12 cellular contexts compared by ENCODE assay signal in the genomic region with DNA sequence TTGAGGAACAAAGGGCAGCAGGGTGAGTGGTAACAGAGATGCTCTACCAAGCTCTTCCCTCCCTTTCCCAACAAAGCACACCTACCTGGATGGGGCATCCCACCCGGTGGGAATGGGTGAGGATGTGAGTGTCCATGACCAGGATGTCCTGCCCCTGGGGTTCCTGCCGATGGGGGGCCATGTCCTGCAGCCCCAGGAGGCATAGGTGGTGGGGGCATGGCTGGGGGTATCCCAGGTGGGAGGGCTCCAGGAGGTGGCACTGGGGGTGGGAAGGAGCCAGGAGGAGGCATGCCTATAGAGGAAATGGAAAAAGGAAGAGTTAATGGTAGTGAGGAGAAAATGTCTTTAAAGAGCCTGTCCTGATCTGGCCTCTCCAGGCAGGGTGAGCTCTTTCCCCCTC. TPM values are rescaled to one million over a fixed set of nuclear protein-coding genes. Genes with fewer than 3 reads are reported as not detected.
DNase-seq lines count a peak whose midpoint lies in the region; ATAC-seq and TF ChIP-seq lines count a peak whose summit lies in the region.
"Had no signal": no experiment of that assay in that cellular context is flagged by ENCODE, and none has a peak within 500 bp of the region (broad histone marks: within the 10 kb centered on the region; RNA-seq: fewer than 3 reads in every experiment).

No MANE protein-coding gene starts in this region.

- peaks cover 37% of the 10 kb centered on the region for H3K36me3 Mint-ChIP-seq in activated naive CD4-positive, alpha-beta T cell treated with anti-CD3 and anti-CD28 coated beads, Interleukin-2, amount 50 U/mL, for 24 hours
- peaks cover 49% of the 10 kb centered on the region for H3K36me3 Mint-ChIP-seq in T-cell
- H3K36me3 Mint-ChIP-seq in stimulated activated naive B cell treated with anti-CD40 and anti-IgM and Interleukin-4, amounts not matched to agents 10 μg/mL and 1 μg/mL and 100 μg/mL, for 72 hours, result peaks cover 44 to 63% of the 10 kb centered on the region in 2 donors

- peaks cover 49% of the 10 kb centered on the region for H3K4me1 Mint-ChIP-seq in activated naive CD4-positive, alpha-beta T cell treated with anti-CD3 and anti-CD28 coated beads, Interleukin-2, amount 50 U/mL, for 24 hours
- H3K4me1 Mint-ChIP-seq in T-cell, result peaks cover 46 to 51% (median 49%) of the 10 kb centered on the region in 3 donors
- H3K4me1 Mint-ChIP-seq in stimulated activated naive B cell treated with anti-CD40 and anti-IgM and Interleukin-4, amounts not matched to agents 10 μg/mL and 1 μg/mL and 100 μg/mL, for 72 hours, result peaks cover 22 to 43% of the 10 kb centered on the region in 2 donors

- no peak overlapping the region for H2AFZ ChIP-seq in fibroblast of lung (ENCODE audit: low read length)

- peak overlapping the region; percentile 72 for H3K27ac Mint-ChIP-seq in activated naive CD4-positive, alpha-beta T cell treated with anti-CD3 and anti-CD28 coated beads, Interleukin-2, amount 50 U/mL, for 24 hours
- H3K27ac Mint-ChIP-seq in T-cell, result peak overlapping the region in 1 of 2 donors; percentile 63
- no peak overlapping the region for H3K27ac Mint-ChIP-seq in stimulated activated naive B cell treated with anti-CD40 and anti-IgM and Interleukin-4, amounts not matched to agents 10 μg/mL and 1 μg/mL and 100 μg/mL, for 72 hours

- POLR2A ChIA-PET in T-cell (lab: Charles Lee), result interaction anchor here (0.6 to 1.2 kb wide), 3 partner anchors 11 to 309 kb away, joined by 3 read pairs; a partner anchor contains a TSS

- CTCF ChIA-PET in T-cell (lab: Charles Lee), result no interaction called here

- peak overlapping the region in 1 of 4 experiments; percentile 7 for H3K4me3 ChIP-seq in fibroblast of lung (replicated peaks in 1 of 4; ENCODE audit: control extremely low read depth in 1 of 4, insufficient read depth in 1 of 4, low read depth in 3 of 4, low read length in 4 of 4)

- no peak for TF ChIP-seq CTCF in fibroblast of lung (conservative IDR thresholded peaks at IDR 0.05 in 1 of 2, IDR thresholded peaks at IDR 0.05 in 1 of 2; ENCODE audit: low read depth in 1 of 2, low read length in 2 of 2)

- no peaks in the 10 kb centered on the region for H3K27me3 Mint-ChIP-seq in activated naive CD4-positive, alpha-beta T cell treated with anti-CD3 and anti-CD28 coated beads, Interleukin-2, amount 50 U/mL, for 24 hours
- H3K27me3 Mint-ChIP-seq in T-cell, result no peaks in the 10 kb centered on the region
- H3K27me3 Mint-ChIP-seq in stimulated activated naive B cell treated with anti-CD40 and anti-IgM and Interleukin-4, amounts not matched to agents 10 μg/mL and 1 μg/mL and 100 μg/mL, for 72 hours, result no peaks in the 10 kb centered on the region

- ATAC-seq in T-cell (replicated peaks in 1 of 4) (no peak), HG03439 (IDR thresholded peaks at IDR 0.05; ENCODE audit: unreplicated experiment) (no peak), left ventricle myocardium superior (no peak)
- no peak for ATAC-seq in stimulated activated naive B cell treated with anti-CD40 and anti-IgM and Interleukin-4, amounts not matched to agents 10 μg/mL and 1 μg/mL and 100 μg/mL, for 72 hours (replicated peaks)
- ATAC-seq: lower lobe of right lung had no signal

- no peak overlapping the region for H3K27ac ChIP-seq in fibroblast of lung (ENCODE audit: insufficient read depth, low read length)
- H3K27ac ChIP-seq: dorsolateral prefrontal cortex, lower lobe of right lung, tibial artery had no signal

- H3K9me3 ChIP-seq in fibroblast of lung (ENCODE audit: control insufficient read depth, insufficient read depth, low read depth, low read length), result no peaks in the 10 kb centered on the region
- H3K9me3 ChIP-seq: lower lobe of right lung, tibial artery had no signal

- no peak for DNase-seq in activated naive CD4-positive, alpha-beta T cell (lab: John Stamatoyannopoulos, UW)
- DNase-seq in T-cell (no peak), fibroblast of lung (ENCODE audit: low read depth in 2 of 2) (no peak), left ventricle myocardium superior (no peak), H4 (ENCODE audit: low spot score) (no peak)
- DNase-seq in stimulated activated naive B cell treated with anti-CD40 and anti-IgM and Interleukin-4, amounts not matched to agents 10 μg/mL and 1 μg/mL and 100 μg/mL, for 72 hours, result no peak
- DNase-seq: dorsolateral prefrontal cortex, lower lobe of right lung, retina, tibial artery had no signal

- peaks cover 28% of the 10 kb centered on the region for H3K79me2 ChIP-seq in fibroblast of lung (ENCODE audit: control insufficient read depth, insufficient read depth, low read length)

- intact Hi-C loops in left ventricle myocardium superior (cut with micrococcal nuclease), result no loop called here

- peak overlapping the region; percentile 97 for H3K4me3 Mint-ChIP-seq in activated naive CD4-positive, alpha-beta T cell treated with anti-CD3 and anti-CD28 coated beads, Interleukin-2, amount 50 U/mL, for 24 hours
- H3K4me3 Mint-ChIP-seq in T-cell, result peak overlapping the region; percentile 72 to 97 (median 94)
- H3K4me3 Mint-ChIP-seq in stimulated activated naive B cell treated with anti-CD40 and anti-IgM and Interleukin-4, amounts not matched to agents 10 μg/mL and 1 μg/mL and 100 μg/mL, for 72 hours, result peak overlapping the region; percentile 60 to 97

- H3K36me3 ChIP-seq in fibroblast of lung (ENCODE audit: control insufficient read depth, insufficient read depth, low read length), result peaks cover 22% of the 10 kb centered on the region

- H3K9ac ChIP-seq in fibroblast of lung (ENCODE audit: insufficient read depth, low read length), result no peak overlapping the region

- peaks cover 10% of the 10 kb centered on the region for H3K4me1 ChIP-seq in fibroblast of lung (ENCODE audit: control insufficient read depth, extremely low read depth, insufficient read depth, low read length)

- no peaks in the 10 kb centered on the region for H3K9me3 Mint-ChIP-seq in activated naive CD4-positive, alpha-beta T cell treated with anti-CD3 and anti-CD28 coated beads, Interleukin-2, amount 50 U/mL, for 24 hours
- H3K9me3 Mint-ChIP-seq in T-cell, result no peaks in the 10 kb centered on the region
- H3K9me3 Mint-ChIP-seq in stimulated activated naive B cell treated with anti-CD40 and anti-IgM and Interleukin-4, amounts not matched to agents 10 μg/mL and 1 μg/mL and 100 μg/mL, for 72 hours, result no peaks in the 10 kb centered on the region

- peak overlapping the region; percentile 67 for H3K4me2 ChIP-seq in fibroblast of lung (ENCODE audit: extremely low read depth, insufficient read depth, low read length)

- no peaks in the 10 kb centered on the region for H4K20me1 ChIP-seq in fibroblast of lung (ENCODE audit: control insufficient read depth, extremely low read depth, insufficient read depth, low read length)

- H3K27me3 ChIP-seq in fibroblast of lung (ENCODE audit: control insufficient read depth, insufficient read depth, low read length), result no peaks in the 10 kb centered on the region
- H3K27me3 ChIP-seq: dorsolateral prefrontal cortex, tibial artery had no signal

RNA-seq across cellular contexts. Expression of gene SF3B4, which starts 1.9 kb away (rescaled TPM):
- total RNA-seq in T-cell, result 10 to 100 TPM; 45.3 to 54.6 (median 51.6) TPM
- total RNA-seq in fibroblast of lung, result 8.0 and 9.9 TPM in 2 replicates
- polyA plus RNA-seq in fibroblast of lung, result 29.9 and 41.2 TPM in 2 replicates
- 48.4 and 79.5 TPM in 2 replicates for polyA plus RNA-seq in fibroblast of lung (2012)
- 84.0 and 88.2 TPM in 2 replicates for polyA minus RNA-seq in fibroblast of lung (ENCODE audit: low replicate concordance)
- total RNA-seq in left ventricle myocardium superior, result 27.4 TPM
- 19.2 and 38.0 TPM in 2 replicates for total RNA-seq in H4 (2014; rRNA removed; shearing (Covaris generic))

RNA-seq across cellular contexts. Expression of gene SV2A, which starts 8.1 kb away (rescaled TPM):
- 1 to 10 TPM; 3.1 to 4.5 (median 3.9) TPM for total RNA-seq in T-cell
- total RNA-seq in fibroblast of lung, result 17.5 and 39.6 TPM in 2 replicates
- polyA plus RNA-seq in fibroblast of lung, result 26.8 and 35.8 TPM in 2 replicates
- 27.8 and 38.7 TPM in 2 replicates for polyA plus RNA-seq in fibroblast of lung (2012)
- polyA minus RNA-seq in fibroblast of lung (ENCODE audit: low replicate concordance), result 84.9 and 114 TPM in 2 replicates
- total RNA-seq in left ventricle myocardium superior, result 0.22 TPM
- total RNA-seq in H4 (2014; rRNA removed; shearing (Covaris generic)), result 16.4 and 18.1 TPM in 2 replicates

RNA-seq across cellular contexts. Expression of gene MTMR11, which starts 10.9 kb away (rescaled TPM):
- 1 to 10 TPM in 4 of 5 donors, under 1 TPM in 1; 0.58 to 2.5 (median 1.5) TPM for total RNA-seq in T-cell
- total RNA-seq in fibroblast of lung, result 5.6 and 14.0 TPM in 2 replicates
- 14.5 and 17.5 TPM in 2 replicates for polyA plus RNA-seq in fibroblast of lung
- polyA plus RNA-seq in fibroblast of lung (2012), result 9.8 and 11.7 TPM in 2 replicates
- 24.2 and 42.0 TPM in 2 replicates for polyA minus RNA-seq in fibroblast of lung (ENCODE audit: low replicate concordance)
- total RNA-seq in left ventricle myocardium superior, result 2.5 TPM
- total RNA-seq in H4 (2014; rRNA removed; shearing (Covaris generic)), result 2.6 and 2.9 TPM in 2 replicates

RNA-seq across cellular contexts. Expression of gene BOLA1, which starts 26.4 kb away (rescaled TPM):
- total RNA-seq in T-cell (10 to 100 TPM in 3 of 5 donors, 1 to 10 TPM in 2; 6.0 to 27.6 (median 26.1) TPM), fibroblast of lung (10.0 and 12.4 TPM in 2 replicates), left ventricle myocardium superior (16.7 TPM)
- 6.4 and 7.0 TPM in 2 replicates for polyA plus RNA-seq in fibroblast of lung
- polyA plus RNA-seq in fibroblast of lung (2012), result 9.2 and 12.2 TPM in 2 replicates
- 0.71 and 0.93 TPM in 2 replicates for polyA minus RNA-seq in fibroblast of lung (ENCODE audit: low replicate concordance)
- 2.9 and 3.0 TPM in 2 replicates for total RNA-seq in H4 (2014; rRNA removed; shearing (Covaris generic))
